11 cellular contexts compared by ENCODE assay signal in genomic region chr17:76004750-76005262, GRCh38. TPM values are rescaled to one million over a fixed set of nuclear protein-coding genes. Genes with fewer than 3 reads are reported as not detected.
DNase-seq lines count a peak whose midpoint lies in the region; ATAC-seq, FAIRE-seq and TF ChIP-seq lines count a peak whose summit lies in the region.
"Had no signal": no experiment of that assay in that cellular context is flagged by ENCODE, and none has a peak within 500 bp of the region (broad histone marks: within the 10 kb centered on the region; RNA-seq: fewer than 3 reads in every experiment).

No MANE protein-coding gene starts in this region.

- WGBS in SK-N-SH (ENCODE audit: low lambda C conversion rate), result 43% methylated on average over 5 of the region's 8 CpGs
- 87% methylated on average over 8 of the region's 8 CpGs for WGBS in HepG2 (ENCODE audit: low lambda C conversion rate)

- H4K20me1 ChIP-seq in HCT116 (ENCODE audit: insufficient read depth) (no peaks in the 10 kb centered on the region), SK-N-SH (ENCODE audit: insufficient read depth) (no peaks in the 10 kb centered on the region), HepG2 (ENCODE audit: insufficient read depth, low read length) (no peaks in the 10 kb centered on the region)

- H3K79me2 ChIP-seq in HCT116 (ENCODE audit: insufficient read depth, low read length) (no peaks in the 10 kb centered on the region), SK-N-SH (ENCODE audit: insufficient read depth) (no peaks in the 10 kb centered on the region), HepG2 (ENCODE audit: insufficient read depth, low read length) (no peaks in the 10 kb centered on the region)

- intact Hi-C loops in HCT116 (cut with micrococcal nuclease), result loop anchor here (1.0 kb wide), 1 partner anchor 100 kb away; no protein-coding TSS in a partner anchor
- intact Hi-C loops in HepG2 (cut with micrococcal nuclease; ENCODE audit: unreplicated experiment), result no loop called here

- peaks cover 22% of the 10 kb centered on the region for H3F3A ChIP-seq in SK-N-SH (replicated peaks; ENCODE audit: insufficient read depth)

- POLR2A ChIA-PET in HCT116 (lab: Charles Lee), result interaction anchor here (1.4 kb wide), 1 partner anchor 100 kb away, joined by 6 read pairs; the partner anchor contains the start of gene MRPL38
- POLR2A ChIA-PET in SK-N-SH (lab: Yijun Ruan, JAX), result no interaction called here
- POLR2A ChIA-PET in HepG2 (lab: Yijun Ruan, JAX), result interaction anchor here (0.6 to 14.3 kb wide), 13 partner anchors 8 to 149 kb away, joined by 3 to 481 read pairs (median 8); partner anchors contain the start of genes ACOX1, FBF1, MRPL38 and TEN1

- no peaks in the 10 kb centered on the region for H3K9me2 ChIP-seq in HCT116 (ENCODE audit: insufficient read depth)
- no peaks in the 10 kb centered on the region for H3K9me2 ChIP-seq in SK-N-SH

- CTCF ChIA-PET in HCT116 (lab: Charles Lee), result interaction anchor here (0.7 to 7.1 kb wide), 12 partner anchors 9 to 275 kb away, joined by 3 to 68 read pairs (median 4); partner anchors contain the start of gene MRPL38
- CTCF ChIA-PET in SK-N-SH (lab: Yijun Ruan, JAX), result interaction anchor here (0.6 to 10.2 kb wide), 51 partner anchors 9 to 291 kb away, joined by 3 to 231 read pairs (median 5); partner anchors contain the start of genes MRPL38, SRP68, TRIM65 and WBP2
- CTCF ChIA-PET in HepG2 (lab: Yijun Ruan, JAX; ENCODE audit: low intra/inter-chr PET ratio, low total read pairs), result interaction anchor here (0.8 to 3.9 kb wide), 3 partner anchors 10 to 108 kb away, joined by 3 to 55 read pairs (median 4); partner anchors contain the start of gene MRPL38

- H2AFZ ChIP-seq in HCT116 (ENCODE audit: low read depth, low read length, poor library complexity, severe bottlenecking), result no peak overlapping the region
- H2AFZ ChIP-seq in SK-N-SH (ENCODE audit: low read depth), result no peak overlapping the region
- no peak overlapping the region for H2AFZ ChIP-seq in HepG2 (ENCODE audit: low read length)

- no peak for FAIRE-seq in HepG2 (lab: Jason Lieb, UNC)
- FAIRE-seq: D721Med had no signal

- H3K4me1 ChIP-seq in HCT116 (ENCODE audit: control insufficient read depth in 1 of 2, insufficient read depth in 2 of 2, low read length in 2 of 2) (peaks cover 0 to 23% of the 10 kb centered on the region in 2 experiments; a peak in 2 of 4 replicates), SK-N-SH (ENCODE audit: control insufficient read depth in 1 of 2, insufficient read depth in 2 of 2, low read depth in 1 of 2, low read length in 1 of 2) (peaks cover 0 to 10% of the 10 kb centered on the region in 2 experiments; a peak in 2 of 4 replicates), HepG2 (ENCODE audit: insufficient read depth, low read length) (peaks cover 62% of the 10 kb centered on the region)

- RAD21 ChIA-PET in HCT116 (lab: Charles Lee; ENCODE audit: low non-redundant PET in 1 of 2, low total read pairs in 2 of 2, uncharacterized antibody in 2 of 2, unreplicated experiment in 2 of 2), result interaction anchor here (0.6 to 1.9 kb wide), 3 partner anchors 98 to 100 kb away, joined by 3 to 7 read pairs (median 5); partner anchors contain the start of gene MRPL38 (in 1 of the 2)

- in situ Hi-C loops in HepG2 (cut with HindIII; ENCODE audit: extremely low pct_ligation_motif_present, low pct_unique_long_range_greater_than_20kb), result loop anchor here (5.0 kb wide), 2 partner anchors 48 to 98 kb away; no protein-coding TSS in a partner anchor

- no peaks in the 10 kb centered on the region for H3K9me3 ChIP-seq in HCT116 (ENCODE audit: control insufficient read depth in 1 of 2, insufficient read depth in 1 of 2, low read depth in 1 of 2, low read length in 2 of 2)
- H3K9me3 ChIP-seq in SK-N-SH, result no peaks in the 10 kb centered on the region
- no peaks in the 10 kb centered on the region for H3K9me3 ChIP-seq in HepG2 (ENCODE audit: low read length)

- no peak for TF ChIP-seq RAD21 in HCT116 (IDR thresholded peaks at IDR 0.05; ENCODE audit: low read depth)
- no peak for TF ChIP-seq RAD21 in SK-N-SH (IDR thresholded peaks at IDR 0.05; ENCODE audit: low read length)
- no peak for TF ChIP-seq RAD21 in HepG2 (CRISPR knock-in tag; IDR thresholded peaks at IDR 0.05)

- ATAC-seq in HCT116 (no peak), HepG2 (no peak), HG03175 (IDR thresholded peaks at IDR 0.05; ENCODE audit: unreplicated experiment) (no peak), GM19035 (IDR thresholded peaks at IDR 0.05; ENCODE audit: unreplicated experiment) (no peak)

- H3K27ac ChIP-seq in HCT116 (ENCODE audit: low read depth, low read length) (peak overlapping the region; percentile 16; the same call in 1 of the 2 replicates), SK-N-SH (ENCODE audit: low read depth in 2 of 2, low read length in 1 of 2) (peak overlapping the region in 1 of 2 experiments; percentile 38; a peak in 2 of 4 replicates), HepG2 (ENCODE audit: extremely low read length, insufficient read depth, low read length) (peak overlapping the region; percentile 83), substantia nigra (ENCODE audit: low read depth, low read length, poor library complexity, severe bottlenecking) (peak overlapping the region; percentile 49)

- no peak for TF ChIP-seq POLR2A in HCT116 (IDR thresholded peaks at IDR 0.05; ENCODE audit: borderline replicate concordance, extremely low read depth, insufficient read depth, insufficient read length)
- no peak for TF ChIP-seq POLR2A in HepG2 (IDR thresholded peaks at IDR 0.05; ENCODE audit: insufficient read depth in 1 of 2, low read depth in 2 of 2, low read length in 2 of 2)

- H3K4me2 ChIP-seq in HCT116 (ENCODE audit: low read length) (no peak overlapping the region), SK-N-SH (peak overlapping the region; percentile 43), HepG2 (ENCODE audit: low read depth, low read length) (no peak overlapping the region)

- peaks cover 11 to 12% of the 10 kb centered on the region in 2 experiments; a peak in 2 of 4 replicates for H3K36me3 ChIP-seq in HCT116 (ENCODE audit: control insufficient read depth in 1 of 2, insufficient read depth in 2 of 2, low read length in 2 of 2)
- H3K36me3 ChIP-seq in SK-N-SH (replicated peaks in 1 of 2; ENCODE audit: control insufficient read depth in 1 of 2, insufficient read depth in 2 of 2, low read length in 1 of 2), result no peaks in the 10 kb centered on the region
- H3K36me3 ChIP-seq in HepG2 (replicated peaks in 1 of 2; ENCODE audit: control insufficient read depth in 1 of 2, insufficient read depth in 2 of 2, low read length in 2 of 2), result peaks cover 0 to 2% of the 10 kb centered on the region in 2 experiments; a peak in 1 of 5 replicates

- no TSS peak for BruUV-seq in HCT116 (replicated peaks; lab: Mats Ljungman, UMichigan)
- BruUV-seq in HepG2 (replicated peaks; lab: Mats Ljungman, UMichigan), result no TSS peak

- no peak for TF ChIP-seq EP300 in SK-N-SH (IDR thresholded peaks at IDR 0.05; ENCODE audit: borderline replicate concordance in 1 of 2, low read depth in 1 of 2, low read length in 1 of 2)
- no peak for TF ChIP-seq EP300 in HepG2 (IDR thresholded peaks at IDR 0.05; ENCODE audit: low read depth in 2 of 2, low read length in 2 of 2)
- TF ChIP-seq EP300 in HepG2 (CRISPR knock-in tag; IDR thresholded peaks at IDR 0.05; ENCODE audit: borderline replicate concordance), result no peak

- H3K27me3 ChIP-seq in HCT116 (ENCODE audit: insufficient read depth, low read length) (no peaks in the 10 kb centered on the region), SK-N-SH (ENCODE audit: insufficient read depth) (no peaks in the 10 kb centered on the region), HepG2 (ENCODE audit: control insufficient read depth in 1 of 2, insufficient read depth in 2 of 2, low read length in 2 of 2) (no peaks in the 10 kb centered on the region)

- no peak for TF ChIP-seq CTCF in HCT116 (IDR thresholded peaks at IDR 0.05 in 2 of 3, conservative IDR thresholded peaks at IDR 0.05 in 1 of 3; ENCODE audit: borderline replicate concordance in 1 of 3, insufficient read depth in 1 of 3, low read depth in 2 of 3, low read length in 2 of 3)
- no peak for TF ChIP-seq CTCF in SK-N-SH (IDR thresholded peaks at IDR 0.05)
- no peak for TF ChIP-seq CTCF in HepG2 (CRISPR knock-in tag; IDR thresholded peaks at IDR 0.05)

- H3K4me3 ChIP-seq in HCT116 (replicated peaks in 1 of 2; ENCODE audit: low read depth in 1 of 2, low read length in 2 of 2) (no peak overlapping the region), SK-N-SH (ENCODE audit: low read depth in 2 of 2, low read length in 1 of 2) (no peak overlapping the region), HepG2 (replicated peaks in 1 of 3; ENCODE audit: insufficient read depth in 1 of 3, low read depth in 2 of 3, low read length in 3 of 3) (no peak overlapping the region)
- H3K4me3 ChIP-seq: lung had no signal

- no peak overlapping the region for H3K9ac ChIP-seq in HCT116 (ENCODE audit: low read length)
- H3K9ac ChIP-seq in SK-N-SH, result peak overlapping the region; percentile 3; the same call in 1 of the 2 replicates
- H3K9ac ChIP-seq in HepG2 (ENCODE audit: insufficient read depth, low read depth, low read length), result 0 out of 2 replicates have a peak overlapping the region, but pooled peaks have one; percentile 2

- no peak for DNase-seq in HCT116 (ENCODE audit: low read depth, low spot score)
- DNase-seq in SK-N-SH, result peak; percentile 45
- no peak for DNase-seq in HepG2 (ENCODE audit: low spot score)
- DNase-seq in substantia nigra (lab: John Stamatoyannopoulos, UW), result no peak
- DNase-seq in NCI-H82 (lab: John Stamatoyannopoulos, UW), result no peak
- DNase-seq in stimulated activated CD4-positive, alpha-beta T cell treated with anti-CD3 and anti-CD28 coated beads, Interleukin-1b, Interleukin-23, amount 100 ng/mL, for 48 hours, result no peak

RNA-seq across cellular contexts. Expression of gene CDK3, which starts 4.2 kb away (rescaled TPM):
- total RNA-seq in HCT116 (2021; ENCODE audit: unreplicated experiment) (7.1 TPM), HepG2 (2016; rRNA removed; fragmentation: Illumina TruSeq; extraction: Trizol) (2.0 and 5.8 TPM in 2 replicates)
- polyA plus RNA-seq in HCT116 (2012), result 6.4 and 6.9 TPM in 2 replicates
- polyA plus RNA-seq in SK-N-SH (2012; rRNA removed) (14.6 and 22.1 TPM in 2 replicates), HepG2 (2011; rRNA removed) (11.4 and 18.0 TPM in 2 replicates)
- polyA plus RNA-seq in SK-N-SH (2012; cell fraction: cytosol; rRNA removed), result 2.8 and 4.4 TPM in 2 replicates
- 71.9 and 153 TPM in 2 replicates for polyA plus RNA-seq in SK-N-SH (2012; cell fraction: nucleus; rRNA removed)
- total RNA-seq in HepG2 (2016; cell fraction: cytosol; rRNA removed; fragmentation: Illumina TruSeq; extraction: Trizol; ENCODE audit: low read depth), result 1.8 and 2.5 TPM in 2 replicates
- total RNA-seq in HepG2 (2016; cell fraction: insoluble cytoplasmic fraction; rRNA removed; fragmentation: Illumina TruSeq; extraction: Trizol), result 1.6 and 5.0 TPM in 2 replicates
- 2.3 TPM in 2 replicates for total RNA-seq in HepG2 (2016; cell fraction: membrane; rRNA removed; fragmentation: Illumina TruSeq; extraction: Trizol)
- total RNA-seq in HepG2 (2016; cell fraction: nucleus; rRNA removed; fragmentation: Illumina TruSeq; extraction: Trizol), result 7.8 and 9.0 TPM in 2 replicates
- 5.4 and 6.1 TPM in 2 replicates for polyA plus RNA-seq in HepG2 (2011; cell fraction: cytosol; rRNA removed)
- polyA plus RNA-seq in HepG2 (2011; cell fraction: nucleus; rRNA removed), result 90.2 and 107 TPM in 2 replicates
- 10.2 and 11.2 TPM in 2 replicates for polyA plus RNA-seq in HepG2 (2012)
- 0.93 and 1.5 TPM in 2 replicates for polyA plus RNA-seq in HepG2 (2016; cell fraction: cytosol; fragmentation: Illumina TruSeq; extraction: Trizol; ENCODE audit: low read depth)
- 1.1 and 1.4 TPM in 2 replicates for polyA plus RNA-seq in HepG2 (2016; cell fraction: insoluble cytoplasmic fraction; fragmentation: Illumina TruSeq; extraction: Trizol; ENCODE audit: low read depth)
- polyA plus RNA-seq in HepG2 (2016; cell fraction: membrane; fragmentation: Illumina TruSeq; extraction: Trizol; ENCODE audit: low read depth), result 1.8 and 2.0 TPM in 2 replicates
- polyA plus RNA-seq in HepG2 (2016; cell fraction: nucleus; fragmentation: Illumina TruSeq; extraction: Trizol; ENCODE audit: insufficient read depth, low read depth), result 29.8 and 32.4 TPM in 2 replicates
- 0.84 and 2.9 TPM in 2 replicates for polyA minus RNA-seq in HepG2 (2011; rRNA and poly(A)+ RNA removed; ENCODE audit: low replicate concordance)
- polyA minus RNA-seq in HepG2 (2011; cell fraction: cytosol; rRNA and poly(A)+ RNA removed), result 0.62 and 1.3 TPM in 2 replicates
- 4.0 and 7.6 TPM in 2 replicates for polyA minus RNA-seq in HepG2 (2011; cell fraction: nucleus; rRNA and poly(A)+ RNA removed)

RNA-seq across cellular contexts. Expression of gene EVPL, which starts 22.3 kb away (rescaled TPM):
- total RNA-seq in HCT116 (2021; ENCODE audit: unreplicated experiment), result 58.0 TPM
- polyA plus RNA-seq in HCT116 (2012), result 38.3 and 41.0 TPM in 2 replicates
- polyA plus RNA-seq in SK-N-SH (2012; rRNA removed), result 0.15 and 0.23 TPM in 2 replicates
- 0.09 and 0.16 TPM in 2 replicates for polyA plus RNA-seq in SK-N-SH (2012; cell fraction: cytosol; rRNA removed)
- 0.26 and 0.42 TPM in 2 replicates for polyA plus RNA-seq in SK-N-SH (2012; cell fraction: nucleus; rRNA removed)
- 3.6 and 8.2 TPM in 2 replicates for total RNA-seq in HepG2 (2016; rRNA removed; fragmentation: Illumina TruSeq; extraction: Trizol)
- 1.1 and 1.8 TPM in 2 replicates for total RNA-seq in HepG2 (2016; cell fraction: cytosol; rRNA removed; fragmentation: Illumina TruSeq; extraction: Trizol; ENCODE audit: low read depth)
- 2.4 and 9.2 TPM in 2 replicates for total RNA-seq in HepG2 (2016; cell fraction: insoluble cytoplasmic fraction; rRNA removed; fragmentation: Illumina TruSeq; extraction: Trizol)
- 1.1 and 1.4 TPM in 2 replicates for total RNA-seq in HepG2 (2016; cell fraction: membrane; rRNA removed; fragmentation: Illumina TruSeq; extraction: Trizol)
- total RNA-seq in HepG2 (2016; cell fraction: nucleus; rRNA removed; fragmentation: Illumina TruSeq; extraction: Trizol), result 8.8 and 9.0 TPM in 2 replicates
- polyA plus RNA-seq in HepG2 (2011; rRNA removed), result 2.1 and 4.3 TPM in 2 replicates
- 0.99 and 1.4 TPM in 2 replicates for polyA plus RNA-seq in HepG2 (2011; cell fraction: cytosol; rRNA removed)
- polyA plus RNA-seq in HepG2 (2011; cell fraction: nucleus; rRNA removed), result 26.0 and 30.5 TPM in 2 replicates
- 3.9 and 4.6 TPM in 2 replicates for polyA plus RNA-seq in HepG2 (2012)
- 0.88 and 1.3 TPM in 2 replicates for polyA plus RNA-seq in HepG2 (2016; cell fraction: cytosol; fragmentation: Illumina TruSeq; extraction: Trizol; ENCODE audit: low read depth)
- polyA plus RNA-seq in HepG2 (2016; cell fraction: insoluble cytoplasmic fraction; fragmentation: Illumina TruSeq; extraction: Trizol; ENCODE audit: low read depth), result 2.9 and 4.4 TPM in 2 replicates
- polyA plus RNA-seq in HepG2 (2016; cell fraction: membrane; fragmentation: Illumina TruSeq; extraction: Trizol; ENCODE audit: low read depth), result 1.0 and 1.6 TPM in 2 replicates
- polyA plus RNA-seq in HepG2 (2016; cell fraction: nucleus; fragmentation: Illumina TruSeq; extraction: Trizol; ENCODE audit: insufficient read depth, low read depth), result 26.6 and 28.0 TPM in 2 replicates
- polyA minus RNA-seq in HepG2 (2011; rRNA and poly(A)+ RNA removed; ENCODE audit: low replicate concordance), result 3.4 and 3.8 TPM in 2 replicates
- polyA minus RNA-seq in HepG2 (2011; cell fraction: cytosol; rRNA and poly(A)+ RNA removed), result 3.0 TPM in 2 replicates
- 4.9 and 7.6 TPM in 2 replicates for polyA minus RNA-seq in HepG2 (2011; cell fraction: nucleus; rRNA and poly(A)+ RNA removed)
- total RNA-seq: M059J had no signal

RNA-seq across cellular contexts. Expression of gene TEN1, which starts 25.8 kb away (rescaled TPM):
- total RNA-seq in HCT116 (2021; ENCODE audit: unreplicated experiment), result 18.5 TPM
- polyA plus RNA-seq in HCT116 (2012), result 19.3 and 22.6 TPM in 2 replicates
- 33.6 and 38.1 TPM in 2 replicates for polyA plus RNA-seq in SK-N-SH (2012; rRNA removed)
- polyA plus RNA-seq in SK-N-SH (2012; cell fraction: cytosol; rRNA removed), result 16.0 and 22.3 TPM in 2 replicates
- polyA plus RNA-seq in SK-N-SH (2012; cell fraction: nucleus; rRNA removed), result 94.0 and 103 TPM in 2 replicates
- 14.7 and 18.0 TPM in 2 replicates for total RNA-seq in HepG2 (2016; rRNA removed; fragmentation: Illumina TruSeq; extraction: Trizol)
- total RNA-seq in HepG2 (2016; cell fraction: cytosol; rRNA removed; fragmentation: Illumina TruSeq; extraction: Trizol; ENCODE audit: low read depth), result 26.3 and 36.8 TPM in 2 replicates
- 13.8 and 19.0 TPM in 2 replicates for total RNA-seq in HepG2 (2016; cell fraction: insoluble cytoplasmic fraction; rRNA removed; fragmentation: Illumina TruSeq; extraction: Trizol)
- 38.9 and 47.5 TPM in 2 replicates for total RNA-seq in HepG2 (2016; cell fraction: membrane; rRNA removed; fragmentation: Illumina TruSeq; extraction: Trizol)
- total RNA-seq in HepG2 (2016; cell fraction: nucleus; rRNA removed; fragmentation: Illumina TruSeq; extraction: Trizol), result 9.0 and 10.9 TPM in 2 replicates
- polyA plus RNA-seq in HepG2 (2011; rRNA removed), result 21.3 and 29.4 TPM in 2 replicates
- 20.7 and 26.7 TPM in 2 replicates for polyA plus RNA-seq in HepG2 (2011; cell fraction: cytosol; rRNA removed)
- polyA plus RNA-seq in HepG2 (2011; cell fraction: nucleus; rRNA removed), result 68.4 and 69.7 TPM in 2 replicates
- 17.2 and 19.1 TPM in 2 replicates for polyA plus RNA-seq in HepG2 (2012)
- polyA plus RNA-seq in HepG2 (2016; cell fraction: cytosol; fragmentation: Illumina TruSeq; extraction: Trizol; ENCODE audit: low read depth), result 36.8 and 50.4 TPM in 2 replicates
- polyA plus RNA-seq in HepG2 (2016; cell fraction: insoluble cytoplasmic fraction; fragmentation: Illumina TruSeq; extraction: Trizol; ENCODE audit: low read depth), result 17.0 and 17.1 TPM in 2 replicates
- 37.6 and 44.5 TPM in 2 replicates for polyA plus RNA-seq in HepG2 (2016; cell fraction: membrane; fragmentation: Illumina TruSeq; extraction: Trizol; ENCODE audit: low read depth)
- polyA plus RNA-seq in HepG2 (2016; cell fraction: nucleus; fragmentation: Illumina TruSeq; extraction: Trizol; ENCODE audit: insufficient read depth, low read depth), result 23.5 and 24.6 TPM in 2 replicates
- polyA minus RNA-seq in HepG2 (2011; rRNA and poly(A)+ RNA removed; ENCODE audit: low replicate concordance), result 12.3 and 13.2 TPM in 2 replicates
- polyA minus RNA-seq in HepG2 (2011; cell fraction: cytosol; rRNA and poly(A)+ RNA removed), result 3.3 and 7.8 TPM in 2 replicates
- polyA minus RNA-seq in HepG2 (2011; cell fraction: nucleus; rRNA and poly(A)+ RNA removed), result 6.5 and 7.1 TPM in 2 replicates

RNA-seq across cellular contexts. Expression of gene ACOX1, which starts 25.8 kb away (rescaled TPM):
- total RNA-seq in HCT116 (2021; ENCODE audit: unreplicated experiment), result 50.2 TPM
- 25.1 and 34.4 TPM in 2 replicates for polyA plus RNA-seq in HCT116 (2012)
- 21.5 and 29.7 TPM in 2 replicates for polyA plus RNA-seq in SK-N-SH (2012; rRNA removed)
- polyA plus RNA-seq in SK-N-SH (2012; cell fraction: cytosol; rRNA removed), result 16.2 and 19.6 TPM in 2 replicates
- 35.9 and 44.1 TPM in 2 replicates for polyA plus RNA-seq in SK-N-SH (2012; cell fraction: nucleus; rRNA removed)
- 120 and 156 TPM in 2 replicates for total RNA-seq in HepG2 (2016; rRNA removed; fragmentation: Illumina TruSeq; extraction: Trizol)
- total RNA-seq in HepG2 (2016; cell fraction: cytosol; rRNA removed; fragmentation: Illumina TruSeq; extraction: Trizol; ENCODE audit: low read depth), result 10.7 and 14.1 TPM in 2 replicates
- total RNA-seq in HepG2 (2016; cell fraction: insoluble cytoplasmic fraction; rRNA removed; fragmentation: Illumina TruSeq; extraction: Trizol), result 117 and 150 TPM in 2 replicates
- 29.9 and 30.7 TPM in 2 replicates for total RNA-seq in HepG2 (2016; cell fraction: membrane; rRNA removed; fragmentation: Illumina TruSeq; extraction: Trizol)
- total RNA-seq in HepG2 (2016; cell fraction: nucleus; rRNA removed; fragmentation: Illumina TruSeq; extraction: Trizol), result 86.5 and 102 TPM in 2 replicates
- polyA plus RNA-seq in HepG2 (2011; rRNA removed), result 84.2 and 86.4 TPM in 2 replicates
- 56.8 and 64.7 TPM in 2 replicates for polyA plus RNA-seq in HepG2 (2011; cell fraction: cytosol; rRNA removed)
- 77.2 and 84.5 TPM in 2 replicates for polyA plus RNA-seq in HepG2 (2011; cell fraction: nucleus; rRNA removed)
- 59.6 and 89.0 TPM in 2 replicates for polyA plus RNA-seq in HepG2 (2012)
- 5.3 and 5.6 TPM in 2 replicates for polyA plus RNA-seq in HepG2 (2016; cell fraction: cytosol; fragmentation: Illumina TruSeq; extraction: Trizol; ENCODE audit: low read depth)
- polyA plus RNA-seq in HepG2 (2016; cell fraction: insoluble cytoplasmic fraction; fragmentation: Illumina TruSeq; extraction: Trizol; ENCODE audit: low read depth), result 71.5 and 71.7 TPM in 2 replicates
- polyA plus RNA-seq in HepG2 (2016; cell fraction: membrane; fragmentation: Illumina TruSeq; extraction: Trizol; ENCODE audit: low read depth), result 8.6 and 11.1 TPM in 2 replicates
- 66.2 and 73.5 TPM in 2 replicates for polyA plus RNA-seq in HepG2 (2016; cell fraction: nucleus; fragmentation: Illumina TruSeq; extraction: Trizol; ENCODE audit: insufficient read depth, low read depth)
- 73.6 and 303 TPM in 2 replicates for polyA minus RNA-seq in HepG2 (2011; rRNA and poly(A)+ RNA removed; ENCODE audit: low replicate concordance)
- polyA minus RNA-seq in HepG2 (2011; cell fraction: cytosol; rRNA and poly(A)+ RNA removed), result 201 and 237 TPM in 2 replicates
- polyA minus RNA-seq in HepG2 (2011; cell fraction: nucleus; rRNA and poly(A)+ RNA removed), result 162 and 215 TPM in 2 replicates
